Comparison of ENCODE assay signal across 2 cellular contexts in the genomic region with DNA sequence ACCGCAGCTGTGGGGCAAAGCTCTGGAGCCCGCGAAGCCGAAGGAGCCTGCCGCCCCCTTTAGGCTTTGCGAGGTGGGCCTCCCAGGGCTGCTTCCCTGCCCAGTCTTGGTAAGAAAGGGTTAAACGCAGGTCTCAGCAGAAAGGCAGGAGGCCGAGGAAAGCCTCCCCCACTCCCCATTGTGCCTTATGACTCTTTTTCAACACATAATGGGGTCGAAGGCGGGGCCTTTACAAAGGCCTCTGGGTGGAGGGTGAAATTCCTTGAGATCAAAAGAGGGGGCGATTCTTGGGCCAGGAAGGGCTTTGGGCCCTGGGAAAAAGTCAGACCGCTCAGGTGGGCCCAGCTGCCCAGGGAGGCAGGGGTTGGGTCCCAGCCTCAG.
TF ChIP-seq lines count a peak whose summit lies in the region.

No MANE protein-coding gene starts in this region.

TF ChIP-seq in HEK293, 187 proteins besides CTCF, POLR2A, EP300 and RAD21 (continued from another document):
- TF ChIP-seq ZNF654 (tag by site-specific recombination; IDR thresholded peaks at IDR 0.05; ENCODE audit: low read depth) (no peak), YY1 (tag by site-specific recombination; IDR thresholded peaks at IDR 0.05) (no peak), ZFP69B (tag by site-specific recombination; IDR thresholded peaks at IDR 0.05) (0 out of 2 replicates have a peak, but pooled peaks have one; percentile 26), EGR2 (tag by site-specific recombination; IDR thresholded peaks at IDR 0.05; ENCODE audit: low read depth) (peak; percentile 14; the same call in 1 of the 2 replicates)

TF ChIP-seq in HepG2, 621 proteins besides CTCF, POLR2A, EP300 and RAD21 (continued from another document):
- TF ChIP-seq ZMYM2 (CRISPR knock-in tag; IDR thresholded peaks at IDR 0.05) = no peak
- TF ChIP-seq, protein P1, sequence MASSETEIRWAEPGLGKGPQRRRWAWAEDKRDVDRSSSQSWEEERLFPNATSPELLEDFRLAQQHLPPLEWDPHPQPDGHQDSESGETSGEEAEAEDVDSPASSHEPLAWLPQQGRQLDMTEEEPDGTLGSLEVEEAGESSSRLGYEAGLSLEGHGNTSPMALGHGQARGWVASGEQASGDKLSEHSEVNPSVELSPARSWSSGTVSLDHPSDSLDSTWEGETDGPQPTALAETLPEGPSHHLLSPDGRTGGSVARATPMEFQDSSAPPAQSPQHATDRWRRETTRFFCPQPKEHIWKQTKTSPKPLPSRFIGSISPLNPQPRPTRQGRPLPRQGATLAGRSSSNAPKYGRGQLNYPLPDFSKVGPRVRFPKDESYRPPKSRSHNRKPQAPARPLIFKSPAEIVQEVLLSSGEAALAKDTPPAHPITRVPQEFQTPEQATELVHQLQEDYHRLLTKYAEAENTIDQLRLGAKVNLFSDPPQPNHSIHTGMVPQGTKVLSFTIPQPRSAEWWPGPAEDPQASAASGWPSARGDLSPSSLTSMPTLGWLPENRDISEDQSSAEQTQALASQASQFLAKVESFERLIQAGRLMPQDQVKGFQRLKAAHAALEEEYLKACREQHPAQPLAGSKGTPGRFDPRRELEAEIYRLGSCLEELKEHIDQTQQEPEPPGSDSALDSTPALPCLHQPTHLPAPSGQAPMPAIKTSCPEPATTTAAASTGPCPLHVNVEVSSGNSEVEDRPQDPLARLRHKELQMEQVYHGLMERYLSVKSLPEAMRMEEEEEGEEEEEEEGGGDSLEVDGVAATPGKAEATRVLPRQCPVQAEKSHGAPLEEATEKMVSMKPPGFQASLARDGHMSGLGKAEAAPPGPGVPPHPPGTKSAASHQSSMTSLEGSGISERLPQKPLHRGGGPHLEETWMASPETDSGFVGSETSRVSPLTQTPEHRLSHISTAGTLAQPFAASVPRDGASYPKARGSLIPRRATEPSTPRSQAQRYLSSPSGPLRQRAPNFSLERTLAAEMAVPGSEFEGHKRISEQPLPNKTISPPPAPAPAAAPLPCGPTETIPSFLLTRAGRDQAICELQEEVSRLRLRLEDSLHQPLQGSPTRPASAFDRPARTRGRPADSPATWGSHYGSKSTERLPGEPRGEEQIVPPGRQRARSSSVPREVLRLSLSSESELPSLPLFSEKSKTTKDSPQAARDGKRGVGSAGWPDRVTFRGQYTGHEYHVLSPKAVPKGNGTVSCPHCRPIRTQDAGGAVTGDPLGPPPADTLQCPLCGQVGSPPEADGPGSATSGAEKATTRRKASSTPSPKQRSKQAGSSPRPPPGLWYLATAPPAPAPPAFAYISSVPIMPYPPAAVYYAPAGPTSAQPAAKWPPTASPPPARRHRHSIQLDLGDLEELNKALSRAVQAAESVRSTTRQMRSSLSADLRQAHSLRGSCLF (CRISPR knock-in tag; IDR thresholded peaks at IDR 0.05; ENCODE audit: borderline replicate concordance) = no peak
- TF ChIP-seq ZNF652 (CRISPR knock-in tag; IDR thresholded peaks at IDR 0.05; ENCODE audit: borderline replicate concordance, low read depth) = peak; percentile 73
- TF ChIP-seq FOSL1 (CRISPR knock-in tag; IDR thresholded peaks at IDR 0.05; ENCODE audit: borderline replicate concordance) = no peak
- no peak for TF ChIP-seq ZNF232 (CRISPR knock-in tag; IDR thresholded peaks at IDR 0.05; ENCODE audit: borderline replicate concordance)
TF ChIP-seq in HepG2: peak in this region for 1.
